Comparison of ENCODE assay signal across 30 cellular contexts in genomic region chr2:88557290-88557689, GRCh38.
"Had no signal": no experiment of that assay in that cellular context is flagged by ENCODE, and none has a peak within 500 bp of the region (broad histone marks: within the 10 kb centered on the region; RNA-seq: fewer than 3 reads in every experiment).

No MANE protein-coding gene starts in this region.

- DNase-seq: activated CD4-positive, alpha-beta memory T cell treated with anti-CD3 and anti-CD28 coated beads for 36 hours; activated CD4-positive, alpha-beta T cell treated with anti-CD3 and anti-CD28 coated beads for 36 hours; activated CD4-positive, alpha-beta T cell treated with anti-CD3 and anti-CD28 coated beads, Interleukin-2, amount 10 ng/mL, durations not matched to agents 24 days and 14 days; activated CD4-positive, CD25-positive, alpha-beta regulatory T cell; activated CD4-positive, CD25-positive, alpha-beta regulatory T cell treated with anti-CD3 and anti-CD28 coated beads, Interleukin-2, amount 50 U/mL, for 72 hours; activated CD8-positive, alpha-beta memory T cell treated with anti-CD3 and anti-CD28 coated beads, Interleukin-2, amount 10 ng/mL, durations not matched to agents 7 days and 5 days; activated CD8-positive, alpha-beta memory T cell treated with anti-CD3 and anti-CD28 coated beads, Interleukin-2, amount 50 U/mL, for 4 hours; activated CD8-positive, alpha-beta T cell treated with anti-CD3 and anti-CD28 coated beads, Interleukin-2, amount 10 ng/mL, durations not matched to agents 7 days and 5 days; activated effector memory CD4-positive, alpha-beta T cell treated with anti-CD3 and anti-CD28 coated beads, Interleukin-2, amount 50 U/mL, for 16 hours; activated naive CD4-positive, alpha-beta T cell treated with anti-CD3 and anti-CD28 coated beads for 36 hours; activated naive CD8-positive, alpha-beta T cell treated with anti-CD3 and anti-CD28 coated beads for 36 hours; activated naive CD8-positive, alpha-beta T cell treated with anti-CD3 and anti-CD28 coated beads, Interleukin-2, amount 50 U/mL, for 24 hours; activated T-cell treated with anti-CD3 and anti-CD28 coated beads, Interleukin-2, amount 50 U/mL, for 1 hour; activated T-cell treated with anti-CD3 and anti-CD28 coated beads, Interleukin-2, amount 50 U/mL, for 48 hours; adrenal gland; amygdala; aorta; body of pancreas; caudate nucleus; colonic mucosa; effector CD8-positive, alpha-beta T cell; esophagus squamous epithelium; foreskin melanocyte; T-helper 2 cell had no signal

- H3K27me3 ChIP-seq: adrenal gland, body of pancreas, colonic mucosa, esophagus squamous epithelium, gastroesophageal sphincter had no signal

- H3K4me3 Mint-ChIP-seq: activated CD4-positive, alpha-beta memory T cell treated with anti-CD3 and anti-CD28 coated beads for 36 hours; activated CD4-positive, alpha-beta T cell treated with anti-CD3 and anti-CD28 coated beads for 36 hours; activated CD4-positive, alpha-beta T cell treated with anti-CD3 and anti-CD28 coated beads, Interleukin-2, amount 10 ng/mL, durations not matched to agents 24 days and 14 days; activated CD8-positive, alpha-beta memory T cell treated with anti-CD3 and anti-CD28 coated beads, Interleukin-2, amount 10 ng/mL, durations not matched to agents 7 days and 5 days; activated CD8-positive, alpha-beta T cell treated with anti-CD3 and anti-CD28 coated beads, Interleukin-2, amount 10 ng/mL, durations not matched to agents 7 days and 5 days; activated naive CD4-positive, alpha-beta T cell treated with anti-CD3 and anti-CD28 coated beads for 36 hours; activated naive CD4-positive, alpha-beta T cell treated with anti-CD3 and anti-CD28 coated beads, Interleukin-2, amount 50 U/mL, for 24 hours; activated naive CD8-positive, alpha-beta T cell treated with anti-CD3 and anti-CD28 coated beads for 36 hours; activated naive CD8-positive, alpha-beta T cell treated with anti-CD3 and anti-CD28 coated beads, Interleukin-2, amount 50 U/mL, for 24 hours; activated T-helper 1 cell treated with anti-CD3 and anti-CD28 coated beads, Interleukin-12 subunit alpha, Interleukin-12 subunit beta, Interleukin-2, Interleukin-4 antibody, amounts not matched to agents 30 ng/mL and 10 ng/mL and 1 ng/mL, durations not matched to agents 14 hours and 24 hours and 36 hours had no signal

- H3K27ac Mint-ChIP-seq: activated CD4-positive, alpha-beta memory T cell treated with anti-CD3 and anti-CD28 coated beads for 36 hours; activated CD4-positive, alpha-beta T cell treated with anti-CD3 and anti-CD28 coated beads for 36 hours; activated CD4-positive, alpha-beta T cell treated with anti-CD3 and anti-CD28 coated beads, Interleukin-2, amount 10 ng/mL, durations not matched to agents 24 days and 14 days; activated CD8-positive, alpha-beta memory T cell treated with anti-CD3 and anti-CD28 coated beads, Interleukin-2, amount 10 ng/mL, durations not matched to agents 7 days and 5 days; activated CD8-positive, alpha-beta T cell treated with anti-CD3 and anti-CD28 coated beads, Interleukin-2, amount 10 ng/mL, durations not matched to agents 7 days and 5 days; activated naive CD4-positive, alpha-beta T cell treated with anti-CD3 and anti-CD28 coated beads for 36 hours; activated naive CD4-positive, alpha-beta T cell treated with anti-CD3 and anti-CD28 coated beads, Interleukin-2, amount 50 U/mL, for 24 hours; activated naive CD8-positive, alpha-beta T cell treated with anti-CD3 and anti-CD28 coated beads for 36 hours; activated naive CD8-positive, alpha-beta T cell treated with anti-CD3 and anti-CD28 coated beads, Interleukin-2, amount 50 U/mL, for 24 hours; activated T-helper 1 cell treated with anti-CD3 and anti-CD28 coated beads, Interleukin-12 subunit alpha, Interleukin-12 subunit beta, Interleukin-2, Interleukin-4 antibody, amounts not matched to agents 30 ng/mL and 10 ng/mL and 1 ng/mL, durations not matched to agents 14 hours and 24 hours and 36 hours; activated T-helper 2 cell treated with anti-CD3 and anti-CD28 coated beads, Interferon-gamma antibody, Interleukin-2, Interleukin-4, amounts not matched to agents 10 μg/mL and 5 μg/mL and 100 μg/mL, durations not matched to agents 14 hours and 24 hours and 36 hours had no signal

- H3K9me3 ChIP-seq: adrenal gland, body of pancreas, colonic mucosa, esophagus squamous epithelium, gastroesophageal sphincter had no signal

- H3K9me3 Mint-ChIP-seq: activated CD4-positive, alpha-beta memory T cell treated with anti-CD3 and anti-CD28 coated beads for 36 hours; activated CD4-positive, alpha-beta T cell treated with anti-CD3 and anti-CD28 coated beads, Interleukin-2, amount 10 ng/mL, durations not matched to agents 24 days and 14 days; activated naive CD4-positive, alpha-beta T cell treated with anti-CD3 and anti-CD28 coated beads for 36 hours; activated naive CD4-positive, alpha-beta T cell treated with anti-CD3 and anti-CD28 coated beads, Interleukin-2, amount 50 U/mL, for 24 hours; activated naive CD8-positive, alpha-beta T cell treated with anti-CD3 and anti-CD28 coated beads for 36 hours; activated naive CD8-positive, alpha-beta T cell treated with anti-CD3 and anti-CD28 coated beads, Interleukin-2, amount 50 U/mL, for 24 hours; activated T-helper 1 cell treated with anti-CD3 and anti-CD28 coated beads, Interleukin-12 subunit alpha, Interleukin-12 subunit beta, Interleukin-2, Interleukin-4 antibody, amounts not matched to agents 30 ng/mL and 10 ng/mL and 1 ng/mL, durations not matched to agents 14 hours and 24 hours and 36 hours; activated T-helper 2 cell treated with anti-CD3 and anti-CD28 coated beads, Interferon-gamma antibody, Interleukin-2, Interleukin-4, amounts not matched to agents 10 μg/mL and 5 μg/mL and 100 μg/mL, durations not matched to agents 14 hours and 24 hours and 36 hours had no signal

- H3K4me3 ChIP-seq: adrenal gland, body of pancreas, colonic mucosa, esophagus squamous epithelium, gastroesophageal sphincter had no signal

- H3K4me1 Mint-ChIP-seq: activated naive CD4-positive, alpha-beta T cell treated with anti-CD3 and anti-CD28 coated beads, Interleukin-2, amount 50 U/mL, for 24 hours; activated naive CD8-positive, alpha-beta T cell treated with anti-CD3 and anti-CD28 coated beads for 36 hours had no signal

- ATAC-seq: activated CD4-positive, alpha-beta T cell treated with anti-CD3 and anti-CD28 coated beads for 36 hours; activated CD8-positive, alpha-beta memory T cell treated with anti-CD3 and anti-CD28 coated beads, Interleukin-2, amount 10 ng/mL, durations not matched to agents 7 days and 5 days; activated CD8-positive, alpha-beta T cell treated with anti-CD3 and anti-CD28 coated beads, Interleukin-2, amount 10 ng/mL, durations not matched to agents 7 days and 5 days; activated naive CD8-positive, alpha-beta T cell treated with anti-CD3 and anti-CD28 coated beads, Interleukin-2, amount 50 U/mL, for 24 hours; body of pancreas; gastroesophageal sphincter had no signal

- FAIRE-seq: endothelial cell of umbilical vein had no signal

- H3K4me1 ChIP-seq: adrenal gland, body of pancreas, colonic mucosa, esophagus squamous epithelium, gastroesophageal sphincter had no signal

- H3K27ac ChIP-seq: adrenal gland, body of pancreas, colonic mucosa, epithelial cell of prostate, esophagus squamous epithelium, gastroesophageal sphincter had no signal

- H3K27me3 Mint-ChIP-seq: activated CD4-positive, alpha-beta memory T cell treated with anti-CD3 and anti-CD28 coated beads for 36 hours; activated CD4-positive, alpha-beta T cell treated with anti-CD3 and anti-CD28 coated beads for 36 hours; activated CD8-positive, alpha-beta memory T cell treated with anti-CD3 and anti-CD28 coated beads, Interleukin-2, amount 10 ng/mL, durations not matched to agents 7 days and 5 days; activated naive CD4-positive, alpha-beta T cell treated with anti-CD3 and anti-CD28 coated beads, Interleukin-2, amount 50 U/mL, for 24 hours; activated naive CD8-positive, alpha-beta T cell treated with anti-CD3 and anti-CD28 coated beads for 36 hours; activated naive CD8-positive, alpha-beta T cell treated with anti-CD3 and anti-CD28 coated beads, Interleukin-2, amount 50 U/mL, for 24 hours had no signal
